In genomic region chr12:92138626-92139025, GRCh38 we compare ENCODE assay signal across 12 cellular contexts. TPM values are rescaled to one million over a fixed set of nuclear protein-coding genes. Genes with fewer than 3 reads are reported as not detected.
DNase-seq lines count a peak whose midpoint lies in the region; TF ChIP-seq lines count a peak whose summit lies in the region.
"Had no signal": no experiment of that assay in that cellular context is flagged by ENCODE, and none has a peak within 500 bp of the region (broad histone marks: within the 10 kb centered on the region; RNA-seq: fewer than 3 reads in every experiment).

No MANE protein-coding gene starts in this region.

- peak overlapping the region; percentile 1 to 14 for H3K27ac ChIP-seq in ascending aorta
- no peak overlapping the region for H3K27ac ChIP-seq in mesodermal cell (ENCODE audit: low read depth, low read length, severe bottlenecking)
- H3K27ac ChIP-seq in transverse colon: peak overlapping the region; percentile 98 to 100 (median 99)

- peak overlapping the region; percentile 87 for H3K27ac Mint-ChIP-seq in activated naive CD4-positive, alpha-beta T cell treated with anti-CD3 and anti-CD28 coated beads, Interleukin-2, amount 10 ng/mL, durations not matched to agents 7 days and 5 days

- TF ChIP-seq EP300 in transverse colon (IDR thresholded peaks at IDR 0.05; ENCODE audit: low read depth): no peak

- TF ChIP-seq CTCF in ascending aorta (IDR thresholded peaks at IDR 0.05) (no peak), transverse colon (IDR thresholded peaks at IDR 0.05) (no peak)

- intact Hi-C loops in ascending aorta (cut with DNase I): no loop called here
- intact Hi-C loops in transverse colon (cut with DNase I; ENCODE audit: low total_unique reads): no loop called here

- H3K27me3 Mint-ChIP-seq in activated naive CD4-positive, alpha-beta T cell treated with anti-CD3 and anti-CD28 coated beads, Interleukin-2, amount 10 ng/mL, durations not matched to agents 7 days and 5 days: no peaks in the 10 kb centered on the region

- no peaks in the 10 kb centered on the region for H3K9me3 ChIP-seq in ascending aorta
- no peaks in the 10 kb centered on the region for H3K9me3 ChIP-seq in mesodermal cell (ENCODE audit: control insufficient read depth, low read length)
- H3K9me3 ChIP-seq in transverse colon: no peaks in the 10 kb centered on the region

- peaks cover 6 to 36% of the 10 kb centered on the region in 2 donors for H3K4me1 ChIP-seq in ascending aorta
- H3K4me1 ChIP-seq in mesodermal cell (ENCODE audit: control insufficient read depth, insufficient read depth, low read length, poor library complexity, severe bottlenecking): peaks cover 32% of the 10 kb centered on the region
- peaks cover 24 to 81% (median 52%) of the 10 kb centered on the region in 4 donors for H3K4me1 ChIP-seq in transverse colon

- H3K4me3 ChIP-seq in ascending aorta (peak overlapping the region; percentile 94 to 95), mesodermal cell (ENCODE audit: extremely low read depth, insufficient read depth, low read length, poor library complexity, severe bottlenecking) (peak overlapping the region; percentile 9), transverse colon (peak overlapping the region in 3 of 4 donors; percentile 2 to 98 (median 74))
- H3K4me3 ChIP-seq: K562 had no signal

- peaks cover 88% of the 10 kb centered on the region for H3K36me3 Mint-ChIP-seq in activated naive CD4-positive, alpha-beta T cell treated with anti-CD3 and anti-CD28 coated beads, Interleukin-2, amount 10 ng/mL, durations not matched to agents 7 days and 5 days

- H3K36me3 ChIP-seq in ascending aorta (peaks cover 0 to 26% of the 10 kb centered on the region in 2 donors), mesodermal cell (ENCODE audit: control insufficient read depth, insufficient read depth, low read length) (peaks cover 37% of the 10 kb centered on the region), transverse colon (peaks cover 0 to 23% (median 3%) of the 10 kb centered on the region in 4 donors)

- in situ Hi-C loops in transverse colon (cut with MboI; ENCODE audit: low pct_ligation_motif_present in 1 of 4, low pct_unique_long_range_greater_than_20kb in 1 of 4, low sequenced_read_pairs in 3 of 4): loop anchor here (10.0 to 25.0 kb wide), 4 partner anchors 324 to 751 kb away; no protein-coding TSS in a partner anchor

- H3K4me3 Mint-ChIP-seq in activated naive CD4-positive, alpha-beta T cell treated with anti-CD3 and anti-CD28 coated beads, Interleukin-2, amount 10 ng/mL, durations not matched to agents 7 days and 5 days: peak overlapping the region; percentile 100

- TF ChIP-seq POLR2A in transverse colon (IDR thresholded peaks at IDR 0.05): no peak

- CTCF ChIA-PET in activated naive CD4-positive, alpha-beta T cell treated with anti-CD3 and anti-CD28 coated beads, Interleukin-2, amount 10 ng/mL, durations not matched to agents 7 days and 5 days (lab: Charles Lee): interaction anchor here (0.9 to 1.6 kb wide), 2 partner anchors 72 to 269 kb away, joined by 3 to 7 read pairs; no protein-coding TSS in a partner anchor

- no peaks in the 10 kb centered on the region for H3K27me3 ChIP-seq in ascending aorta
- H3K27me3 ChIP-seq in transverse colon: no peaks in the 10 kb centered on the region

- peaks cover 55% of the 10 kb centered on the region for H3K4me1 Mint-ChIP-seq in activated naive CD4-positive, alpha-beta T cell treated with anti-CD3 and anti-CD28 coated beads, Interleukin-2, amount 10 ng/mL, durations not matched to agents 7 days and 5 days

- no peaks in the 10 kb centered on the region for H3K9me3 Mint-ChIP-seq in activated naive CD4-positive, alpha-beta T cell treated with anti-CD3 and anti-CD28 coated beads, Interleukin-2, amount 10 ng/mL, durations not matched to agents 7 days and 5 days

- DNase-seq in activated naive CD4-positive, alpha-beta T cell treated with anti-CD3 and anti-CD28 coated beads, Interleukin-2, amount 10 ng/mL, durations not matched to agents 7 days and 5 days: no peak
- DNase-seq in activated naive CD4-positive, alpha-beta T cell treated with anti-CD3 and anti-CD28 coated beads, Interleukin-2, amount 50 U/mL, for 16 hours: no peak
- no peak for DNase-seq in ascending aorta (ENCODE audit: low spot score in 2 of 2)
- no peak for DNase-seq in transverse colon
- no peak for DNase-seq in HCEC 1CT
- DNase-seq in activated effector memory CD4-positive, alpha-beta T cell treated with anti-CD3 and anti-CD28 coated beads, Interleukin-2, amount 50 U/mL, for 16 hours: no peak
- no peak for DNase-seq in T1000 (lab: John Stamatoyannopoulos, UW)
- DNase-seq: COR-L47, cortex of kidney, nucleus accumbens had no signal

RNA-seq across cellular contexts. Expression of gene BTG1, which starts 7.0 kb away (rescaled TPM):
- total RNA-seq in ascending aorta (17.3 TPM), transverse colon (100 to 1,000 TPM in 1 of 4 donors, 10 to 100 TPM in 3; 28.3 to 111 (median 78.1) TPM)
- 57.9 TPM for polyA plus RNA-seq in mesodermal cell (2013, experiment 1 of 2)
- 48.3 TPM for polyA plus RNA-seq in mesodermal cell (2013, experiment 2 of 2)

Comparison
In these comparisons a context has a peak if more than half of its experiments do, and no peak if none do; other contexts are left out.
1. H3K4me3 ChIP-seq: peak in every context shown above with its lines; median percentile 94 in ascending aorta; 74 in transverse colon; 9 in mesodermal cell.